ENCODE assay signal across 19 cellular contexts in genomic region chr3:107668963-107669362, GRCh38.
"Had no signal": no experiment of that assay in that cellular context is flagged by ENCODE, and none has a peak within 500 bp of the region (broad histone marks: within the 10 kb centered on the region; RNA-seq: fewer than 3 reads in every experiment).

No MANE protein-coding gene starts in this region.

- ATAC-seq: left colon had no signal

- H3K4me3 ChIP-seq: colonic mucosa, lung, neural progenitor cell, SJCRH30, upper lobe of left lung had no signal

- H3K4me3 Mint-ChIP-seq: activated naive CD4-positive, alpha-beta T cell treated with anti-CD3 and anti-CD28 coated beads for 36 hours; activated naive CD8-positive, alpha-beta T cell treated with anti-CD3 and anti-CD28 coated beads, Interleukin-2, amount 50 U/mL, for 24 hours; central memory CD8-positive, alpha-beta T cell; neural progenitor cell had no signal

- H3K27me3 Mint-ChIP-seq: activated naive CD8-positive, alpha-beta T cell treated with anti-CD3 and anti-CD28 coated beads, Interleukin-2, amount 50 U/mL, for 24 hours; central memory CD8-positive, alpha-beta T cell had no signal

- H2AFZ ChIP-seq: neural progenitor cell had no signal

- H3K27ac ChIP-seq: brain microvascular endothelial cell, colonic mucosa, epithelial cell of prostate, neural progenitor cell, SJCRH30, upper lobe of left lung had no signal

- DNase-seq: activated naive CD4-positive, alpha-beta T cell treated with anti-CD3 and anti-CD28 coated beads for 36 hours; activated naive CD8-positive, alpha-beta T cell treated with anti-CD3 and anti-CD28 coated beads, Interleukin-2, amount 50 U/mL, for 24 hours; activated T-cell treated with anti-CD3 and anti-CD28 coated beads, Interleukin-2, amount 50 U/mL, for 1 hour; anterior cingulate cortex; brain microvascular endothelial cell; colonic mucosa; left colon; midbrain; posterior cingulate gyrus; SJCRH30; stimulated activated CD4-positive, alpha-beta T cell treated with anti-CD3 and anti-CD28 coated beads, Interleukin-4, amount 100 ng/mL, for 24 hours; stimulated activated naive CD4-positive, alpha-beta T cell treated with Interleukin-2 at 50 U/mL for 16 hours; T-helper 1 cell; T-helper 9 cell; upper lobe of left lung had no signal

- H3K4me1 ChIP-seq: colonic mucosa, SJCRH30, upper lobe of left lung had no signal

- H3K9me3 ChIP-seq: colonic mucosa, SJCRH30, upper lobe of left lung had no signal

- H3K27me3 ChIP-seq: brain microvascular endothelial cell, colonic mucosa, neural progenitor cell, SJCRH30, upper lobe of left lung had no signal

- H3K4me2 ChIP-seq: neural progenitor cell had no signal

- H3K36me3 ChIP-seq: brain microvascular endothelial cell, colonic mucosa, neural progenitor cell, SJCRH30, upper lobe of left lung had no signal

- H3K9ac ChIP-seq: neural progenitor cell had no signal

- H3K27ac Mint-ChIP-seq: activated naive CD4-positive, alpha-beta T cell treated with anti-CD3 and anti-CD28 coated beads for 36 hours; activated naive CD8-positive, alpha-beta T cell treated with anti-CD3 and anti-CD28 coated beads, Interleukin-2, amount 50 U/mL, for 24 hours; neural progenitor cell had no signal

- H3K9me3 Mint-ChIP-seq: activated naive CD4-positive, alpha-beta T cell treated with anti-CD3 and anti-CD28 coated beads for 36 hours; activated naive CD8-positive, alpha-beta T cell treated with anti-CD3 and anti-CD28 coated beads, Interleukin-2, amount 50 U/mL, for 24 hours; central memory CD8-positive, alpha-beta T cell; neural progenitor cell had no signal
